Comparison of ENCODE assay signal across 26 cellular contexts in the genomic region with DNA sequence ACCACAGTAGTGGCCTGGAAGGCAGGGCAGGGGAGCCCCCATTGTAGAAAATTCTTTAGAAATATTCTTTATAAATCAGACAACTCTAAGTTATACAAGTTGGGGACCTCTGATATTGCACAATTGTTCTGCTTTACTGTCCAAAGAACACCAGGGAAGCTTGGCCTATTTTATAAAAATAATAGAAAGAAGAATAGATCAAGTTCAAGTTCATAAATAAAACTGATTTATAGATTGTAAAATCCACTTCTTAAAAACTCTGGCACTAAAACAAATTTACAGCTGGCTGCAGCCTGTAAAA.
"Had no signal": no experiment of that assay in that cellular context is flagged by ENCODE, and none has a peak within 500 bp of the region (broad histone marks: within the 10 kb centered on the region; RNA-seq: fewer than 3 reads in every experiment).

No MANE protein-coding gene starts in this region.

- ATAC-seq: esophagus mucosa; gastroesophageal sphincter; heart left ventricle; left lung; lower lobe of right lung; naive thymus-derived CD8-positive, alpha-beta T cell; stimulated activated naive CD8-positive, alpha-beta T cell treated with anti-CD3 and anti-CD28 coated beads, Interleukin-15, amount 100 ng/mL, for 72 hours; upper lobe of right lung had no signal

- FAIRE-seq: kidney, small intestine had no signal

- H3K4me2 ChIP-seq: hepatocyte had no signal

- H3K4me1 ChIP-seq: colonic mucosa, gastroesophageal sphincter, heart left ventricle, lower lobe of right lung, suprapubic skin, upper lobe of right lung, uterus had no signal

- H3K9me3 ChIP-seq: colonic mucosa, gastroesophageal sphincter, heart left ventricle, left lung, lower lobe of right lung, ovary, suprapubic skin, transverse colon, upper lobe of right lung, uterus had no signal

- H3K36me3 ChIP-seq: colonic mucosa, gastroesophageal sphincter, heart left ventricle, left lung, lower lobe of right lung, ovary, suprapubic skin, transverse colon, upper lobe of right lung, uterus had no signal

- H3K27ac ChIP-seq: colonic mucosa, epithelial cell of prostate, heart left ventricle, hepatocyte, left lung, lower lobe of right lung, ovary, suprapubic skin, transverse colon, upper lobe of right lung, uterus had no signal

- H3K4me3 ChIP-seq: colonic mucosa, gastroesophageal sphincter, heart left ventricle, hepatocyte, left lung, lower lobe of right lung, ovary, suprapubic skin, transverse colon, upper lobe of right lung, uterus had no signal

- DNase-seq: colonic mucosa; effector CD8-positive, alpha-beta T cell; foreskin fibroblast; heart left ventricle; kidney; left lung; lower lobe of right lung; naive thymus-derived CD8-positive, alpha-beta T cell; occipital lobe; ovary; posterior cingulate gyrus; small intestine; stimulated activated CD4-positive, alpha-beta T cell treated with anti-CD3 and anti-CD28 coated beads, Interleukin-12 subunit alpha, Interleukin-12 subunit beta, amount 100 ng/mL, for 4 hours; stimulated activated CD4-positive, alpha-beta T cell treated with anti-CD3 and anti-CD28 coated beads, Interleukin-1b, Interleukin-23, amount 100 ng/mL, for 48 hours; stimulated activated CD4-positive, alpha-beta T cell treated with anti-CD3 and anti-CD28 coated beads, Interleukin-4, amount 100 ng/mL, for 1 hour; stimulated activated CD8-positive, alpha-beta memory T cell treated with anti-CD3 and anti-CD28 coated beads, Interleukin-4, amount 100 ng/mL, for 48 hours; stimulated activated naive CD4-positive, alpha-beta T cell; stimulated activated naive CD8-positive, alpha-beta T cell treated with anti-CD3 and anti-CD28 coated beads, Interleukin-15, amount 100 ng/mL, for 72 hours; transverse colon; upper lobe of right lung; uterus had no signal

- H2AFZ ChIP-seq: hepatocyte had no signal

- H3K27me3 ChIP-seq: colonic mucosa, gastroesophageal sphincter, heart left ventricle, hepatocyte, left lung, ovary, suprapubic skin, transverse colon, uterus had no signal

- H3K79me2 ChIP-seq: hepatocyte had no signal
